ENCODE assay signal across 25 cellular contexts in genomic region chr3:98740324-98740723, GRCh38. TPM values are rescaled to one million over a fixed set of nuclear protein-coding genes. Genes with fewer than 3 reads are reported as not detected.
"Had no signal": no experiment of that assay in that cellular context is flagged by ENCODE, and none has a peak within 500 bp of the region (broad histone marks: within the 10 kb centered on the region; RNA-seq: fewer than 3 reads in every experiment).

No MANE protein-coding gene starts in this region.

- H3K4me1 Mint-ChIP-seq: activated T-helper 17 cell treated with anti-CD3 and anti-CD28 coated beads, Interleukin-2, amount 50 U/mL, for 72 hours; natural killer cell had no signal

- H3K36me3 ChIP-seq: adrenal gland, ascending aorta, brain microvascular endothelial cell, gastroesophageal sphincter, thoracic aorta, upper lobe of right lung had no signal

- H3K4me1 ChIP-seq: upper lobe of right lung had no signal

- H3K4me3 ChIP-seq: adrenal gland, ascending aorta, dorsolateral prefrontal cortex, gastroesophageal sphincter, thoracic aorta, upper lobe of right lung had no signal

- H3K27me3 ChIP-seq: adrenal gland, ascending aorta, brain microvascular endothelial cell, dorsolateral prefrontal cortex, gastroesophageal sphincter, upper lobe of right lung had no signal

- H3K27ac ChIP-seq: adrenal gland, ascending aorta, gastroesophageal sphincter, thoracic aorta, upper lobe of right lung had no signal

- H3K4me3 Mint-ChIP-seq: activated naive CD8-positive, alpha-beta T cell; activated T-cell treated with anti-CD3 and anti-CD28 coated beads, Interleukin-2, amount 50 U/mL, for 24 hours; activated T-helper 17 cell treated with anti-CD3 and anti-CD28 coated beads, Interleukin-2, amount 50 U/mL, for 72 hours; effector memory CD8-positive, alpha-beta T cell; natural killer cell had no signal

- H3K27ac Mint-ChIP-seq: activated naive CD8-positive, alpha-beta T cell; activated T-cell treated with anti-CD3 and anti-CD28 coated beads, Interleukin-2, amount 50 U/mL, for 24 hours; activated T-helper 17 cell treated with anti-CD3 and anti-CD28 coated beads, Interleukin-2, amount 50 U/mL, for 72 hours; effector memory CD8-positive, alpha-beta T cell; natural killer cell; progenitor cell of endocrine pancreas had no signal

- H3K27me3 Mint-ChIP-seq: progenitor cell of endocrine pancreas had no signal

- DNase-seq: activated CD4-positive, alpha-beta T cell treated with anti-CD3 and anti-CD28 coated beads for 1 hour; activated CD8-positive, alpha-beta memory T cell treated with anti-CD3 and anti-CD28 coated beads for 24 hours; activated CD8-positive, alpha-beta memory T cell treated with anti-CD3 and anti-CD28 coated beads, Interleukin-2, amount 50 U/mL, for 4 hours; activated naive CD4-positive, alpha-beta T cell; activated T-cell treated with anti-CD3 and anti-CD28 coated beads, Interleukin-2, amount 50 U/mL, for 24 hours; adrenal gland; brain microvascular endothelial cell; central memory CD4-positive, alpha-beta T cell; dorsolateral prefrontal cortex; effector memory CD8-positive, alpha-beta T cell; head of caudate nucleus; mammary epithelial cell; midbrain; natural killer cell; retina; stimulated activated CD4-positive, alpha-beta T cell treated with anti-CD3 and anti-CD28 coated beads, Interleukin-4, amount 100 ng/mL, for 24 hours; stimulated activated naive CD4-positive, alpha-beta T cell treated with Interleukin-2 at 50 U/mL for 16 hours; T-helper 1 cell; upper lobe of right lung had no signal

- H3K9me3 Mint-ChIP-seq: activated T-cell treated with anti-CD3 and anti-CD28 coated beads, Interleukin-2, amount 50 U/mL, for 24 hours; activated T-helper 17 cell treated with anti-CD3 and anti-CD28 coated beads, Interleukin-2, amount 50 U/mL, for 72 hours; effector memory CD8-positive, alpha-beta T cell had no signal

- H3K9me3 ChIP-seq: adrenal gland, ascending aorta, gastroesophageal sphincter, thoracic aorta, upper lobe of right lung had no signal

- H3K36me3 Mint-ChIP-seq: activated naive CD8-positive, alpha-beta T cell; natural killer cell had no signal

- ATAC-seq: activated T-helper 17 cell treated with anti-CD3 and anti-CD28 coated beads, Interleukin-2, amount 50 U/mL, for 72 hours; effector memory CD8-positive, alpha-beta T cell; gastroesophageal sphincter; natural killer cell; upper lobe of right lung had no signal

RNA-seq across cellular contexts. Expression of gene ST3GAL6, which starts 22.8 kb away (rescaled TPM):
- total RNA-seq: activated T-helper 17 cell treated with anti-CD3 and anti-CD28 coated beads, Interleukin-2, amount 50 U/mL, for 72 hours had no signal
